ENCODE assay signal across 28 cellular contexts in the genomic region with DNA sequence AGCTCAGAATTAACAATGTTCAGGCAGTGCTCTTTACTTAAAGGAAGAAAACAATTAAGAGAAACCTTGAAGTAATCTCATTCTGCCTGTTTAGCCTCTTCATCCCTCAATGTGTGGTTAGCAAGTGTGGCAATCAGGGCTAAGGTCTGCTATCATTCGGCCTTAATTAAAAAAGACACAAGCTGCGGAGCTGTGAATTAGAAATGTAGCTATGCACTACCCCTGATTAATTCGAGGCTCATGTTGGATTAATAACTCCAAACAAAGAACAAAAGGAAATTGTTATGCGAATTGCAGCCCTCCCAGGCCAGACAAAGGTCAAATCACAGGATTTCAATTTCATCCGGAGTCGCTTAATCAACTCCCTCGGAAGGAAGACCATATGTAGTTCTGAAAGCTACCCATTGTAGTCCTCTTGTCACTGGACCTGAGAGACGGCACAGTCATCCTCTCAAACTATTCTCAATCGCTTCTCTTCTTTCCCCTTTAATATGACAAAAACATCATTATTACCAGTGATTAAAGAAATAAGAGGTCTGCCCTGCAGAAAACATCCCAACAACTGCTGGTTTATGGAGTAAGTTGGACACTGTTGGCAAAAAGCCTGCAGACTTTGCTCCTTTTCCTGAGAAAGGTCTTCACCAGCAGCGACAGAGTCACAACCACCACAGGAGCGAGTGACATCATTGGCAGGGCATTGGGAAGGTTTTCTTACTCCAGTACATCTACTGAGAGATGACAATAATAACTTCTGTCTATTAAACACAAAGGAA.
DNase-seq lines count a peak whose midpoint lies in the region; ATAC-seq, FAIRE-seq and TF ChIP-seq lines count a peak whose summit lies in the region.
"Had no signal": no experiment of that assay in that cellular context is flagged by ENCODE, and none has a peak within 500 bp of the region (broad histone marks: within the 10 kb centered on the region; RNA-seq: fewer than 3 reads in every experiment).

No MANE protein-coding gene starts in this region.

- H3K4me1 Mint-ChIP-seq in progenitor cell of endocrine pancreas (ENCODE audit: low read depth): peaks cover 7% of the 10 kb centered on the region

- no peaks in the 10 kb centered on the region for H3K4me1 ChIP-seq in A549
- H3K4me1 ChIP-seq in right lobe of liver: peaks cover 0 to 25% (median 3%) of the 10 kb centered on the region in 4 donors
- no peaks in the 10 kb centered on the region for H3K4me1 ChIP-seq in hepatocyte (ENCODE audit: insufficient read depth)
- H3K4me1 ChIP-seq in SK-N-SH (ENCODE audit: control insufficient read depth in 1 of 2, insufficient read depth in 2 of 2, low read depth in 1 of 2, low read length in 1 of 2): no peaks in the 10 kb centered on the region

- ATAC-seq in A549 (no peak), right lobe of liver (peak; percentile 77 to 81 (median 78)), GM21786 (IDR thresholded peaks at IDR 0.05; ENCODE audit: unreplicated experiment) (no peak)
- ATAC-seq: K562, PC-3, Right ventricle myocardium inferior had no signal

- peak; percentile 28 for FAIRE-seq in A549 (lab: Jason Lieb, UNC)
- FAIRE-seq: GM18507, K562 had no signal

- POLR2A ChIA-PET in A549 (lab: Yijun Ruan, JAX) (no interaction called here), SK-N-SH (lab: Yijun Ruan, JAX) (no interaction called here)

- H3K27me3 ChIP-seq in right lobe of liver (no peaks in the 10 kb centered on the region), hepatocyte (no peaks in the 10 kb centered on the region), SK-N-SH (ENCODE audit: insufficient read depth) (no peaks in the 10 kb centered on the region)
- H3K27me3 ChIP-seq: BLaER1, SJCRH30 had no signal

- DNase-seq in A549 (ENCODE audit: low read depth in 1 of 2, low spot score in 1 of 2): no peak
- peak; percentile 56 for DNase-seq in dermis blood vessel endothelial cell
- DNase-seq in right lobe of liver: peak in 2 of 3 donors; percentile 29 to 66
- DNase-seq in progenitor cell of endocrine pancreas (ENCODE audit: low spot score, unreplicated experiment): no peak
- no peak for DNase-seq in kidney glomerular epithelial cell (lab: John Stamatoyannopoulos, UW)
- DNase-seq in hepatocyte (ENCODE audit: low spot score): no peak
- DNase-seq in SK-N-SH: no peak
- DNase-seq: 8988T; CD4-positive, alpha-beta T cell; COR-L47; DMS53; GM23248; H7; MV-4-11; NCI-H1105; NCI-H1436 treated with DMSO at 0.1 percent for 48 hours; NCI-H1930; NCI-H446 treated with DMSO at 0.1 percent for 48 hours; NCI-H526; NCI-H82; NK-92 treated with Interleukin-12 subunit alpha and Interleukin-12 subunit beta, amount 100 ng/mL, for 24 hours; PC-3; SJCRH30 had no signal

- H3K27ac Mint-ChIP-seq in progenitor cell of endocrine pancreas: peak overlapping the region; percentile 22
- H3K27ac Mint-ChIP-seq: CD4-positive, alpha-beta T cell had no signal

- no peaks in the 10 kb centered on the region for H3F3A ChIP-seq in SK-N-SH (replicated peaks; ENCODE audit: insufficient read depth)

- H3K36me3 ChIP-seq in right lobe of liver: no peaks in the 10 kb centered on the region
- H3K36me3 ChIP-seq in hepatocyte (replicated peaks; ENCODE audit: insufficient read depth, low read depth): no peaks in the 10 kb centered on the region
- H3K36me3 ChIP-seq in SK-N-SH (replicated peaks in 1 of 2; ENCODE audit: control insufficient read depth in 1 of 2, insufficient read depth in 2 of 2, low read length in 1 of 2): no peaks in the 10 kb centered on the region
- H3K36me3 ChIP-seq: BLaER1, SJCRH30 had no signal

- H3K36me3 Mint-ChIP-seq in progenitor cell of endocrine pancreas (ENCODE audit: insufficient read depth): no peaks in the 10 kb centered on the region

- no peaks in the 10 kb centered on the region for H3K79me2 ChIP-seq in hepatocyte
- H3K79me2 ChIP-seq in SK-N-SH (ENCODE audit: insufficient read depth): no peaks in the 10 kb centered on the region

- TF ChIP-seq CTCF in A549 (IDR thresholded peaks at IDR 0.05): no peak
- TF ChIP-seq CTCF in right lobe of liver (IDR thresholded peaks at IDR 0.05): no peak
- no peak for TF ChIP-seq CTCF in progenitor cell of endocrine pancreas (IDR thresholded peaks at IDR 0.05; ENCODE audit: unreplicated experiment)
- TF ChIP-seq CTCF in hepatocyte (IDR thresholded peaks at IDR 0.05; ENCODE audit: poor library complexity): no peak
- TF ChIP-seq CTCF in SK-N-SH (IDR thresholded peaks at IDR 0.05): no peak

- CTCF ChIA-PET in A549 (lab: Yijun Ruan, JAX) (no interaction called here), SK-N-SH (lab: Yijun Ruan, JAX) (no interaction called here)

- no peak for TF ChIP-seq EP300 in A549 (IDR thresholded peaks at IDR 0.05)
- TF ChIP-seq EP300 in SK-N-SH (IDR thresholded peaks at IDR 0.05; ENCODE audit: borderline replicate concordance in 1 of 2, low read depth in 1 of 2, low read length in 1 of 2): no peak

- H3K27ac ChIP-seq in A549 (no peak overlapping the region), right lobe of liver (peak overlapping the region in 1 of 3 donors; percentile 17), hepatocyte (no peak overlapping the region), SK-N-SH (ENCODE audit: low read depth in 2 of 2, low read length in 1 of 2) (no peak overlapping the region)
- H3K27ac ChIP-seq: BLaER1, GM23248, SJCRH30 had no signal

- H3K4me3 ChIP-seq in A549 (no peak overlapping the region), right lobe of liver (no peak overlapping the region), hepatocyte (no peak overlapping the region), SK-N-SH (ENCODE audit: low read depth in 2 of 2, low read length in 1 of 2) (no peak overlapping the region)
- H3K4me3 ChIP-seq: BLaER1, GM23248, K562, SJCRH30 had no signal

- H3K9me3 ChIP-seq in A549 (no peaks in the 10 kb centered on the region), right lobe of liver (no peaks in the 10 kb centered on the region), hepatocyte (ENCODE audit: low read depth) (no peaks in the 10 kb centered on the region), SK-N-SH (no peaks in the 10 kb centered on the region)
- H3K9me3 ChIP-seq: BLaER1, SJCRH30 had no signal

- no peak for TF ChIP-seq RAD21 in A549 (conservative IDR thresholded peaks at IDR 0.05 in 1 of 2, IDR thresholded peaks at IDR 0.05 in 1 of 2)
- TF ChIP-seq RAD21 in SK-N-SH (IDR thresholded peaks at IDR 0.05; ENCODE audit: low read length): no peak

- TF ChIP-seq POLR2A in A549 (IDR thresholded peaks at IDR 0.05; ENCODE audit: low read length) (no peak), right lobe of liver (IDR thresholded peaks at IDR 0.05) (no peak)

- H2AFZ ChIP-seq in hepatocyte (no peak overlapping the region), SK-N-SH (ENCODE audit: low read depth) (no peak overlapping the region)
- H2AFZ ChIP-seq: GM23248 had no signal

- peaks cover 16% of the 10 kb centered on the region for H3K9me3 Mint-ChIP-seq in progenitor cell of endocrine pancreas (ENCODE audit: low read depth)

- no peaks in the 10 kb centered on the region for H3K27me3 Mint-ChIP-seq in progenitor cell of endocrine pancreas
- H3K27me3 Mint-ChIP-seq: CD4-positive, alpha-beta T cell had no signal

- no peak overlapping the region for H3K9ac ChIP-seq in SK-N-SH
- H3K9ac ChIP-seq: BLaER1, GM23248 had no signal

- H4K20me1 ChIP-seq in hepatocyte (ENCODE audit: insufficient read depth, poor library complexity, severe bottlenecking) (no peaks in the 10 kb centered on the region), SK-N-SH (ENCODE audit: insufficient read depth) (no peaks in the 10 kb centered on the region)
- H4K20me1 ChIP-seq: BLaER1 had no signal

- H3K4me2 ChIP-seq in A549 (no peak overlapping the region), hepatocyte (no peak overlapping the region), SK-N-SH (no peak overlapping the region)
- H3K4me2 ChIP-seq: BLaER1 had no signal

- intact Hi-C loops in right lobe of liver (cut with DNase I): no loop called here

- H3K9me2 ChIP-seq in hepatocyte (replicated peaks; ENCODE audit: insufficient read depth): no peaks in the 10 kb centered on the region
- no peaks in the 10 kb centered on the region for H3K9me2 ChIP-seq in SK-N-SH

- H3K4me3 Mint-ChIP-seq in progenitor cell of endocrine pancreas (ENCODE audit: low read depth): no peak overlapping the region
- H3K4me3 Mint-ChIP-seq: CD4-positive, alpha-beta T cell had no signal

- WGBS in A549 (ENCODE audit: missing lambda C conversion rate): 28% methylated on average over 11 of the region's 11 CpGs
- 52% methylated on average over 11 of the region's 11 CpGs for WGBS in right lobe of liver (ENCODE audit: insufficient coverage, low coverage, low lambda C conversion rate, missing lambda C conversion rate)
- WGBS in hepatocyte (ENCODE audit: low lambda C conversion rate, missing lambda C conversion rate): 89% methylated on average over 11 of the region's 11 CpGs
- 66% methylated on average over 11 of the region's 11 CpGs for WGBS in SK-N-SH (ENCODE audit: low lambda C conversion rate)

TF ChIP-seq in A549, 52 proteins besides CTCF, POLR2A, EP300 and RAD21:
- TF ChIP-seq ZFP36 (IDR thresholded peaks at IDR 0.05; ENCODE audit: borderline replicate concordance, partially characterized antibody) (no peak), JUN (IDR thresholded peaks at IDR 0.05) (no peak), EHMT2 (IDR thresholded peaks at IDR 0.05; ENCODE audit: low read depth) (no peak), CBX2 (IDR thresholded peaks at IDR 0.05; ENCODE audit: borderline replicate concordance, low read depth) (no peak), MAFK (IDR thresholded peaks at IDR 0.05; ENCODE audit: partially characterized antibody) (no peak), CHD2 (IDR thresholded peaks at IDR 0.05; ENCODE audit: low read length, partially characterized antibody) (no peak), HEYL (CRISPR knock-in tag; IDR thresholded peaks at IDR 0.05) (no peak), RNF2 (IDR thresholded peaks at IDR 0.05; ENCODE audit: borderline replicate concordance, low read depth) (no peak)

TF ChIP-seq in SK-N-SH, 30 proteins besides CTCF, POLR2A, EP300 and RAD21:
- TF ChIP-seq SIN3A (IDR thresholded peaks at IDR 0.05; ENCODE audit: borderline replicate concordance, low read depth, low read length): no peak
- no peak for TF ChIP-seq MEF2A (IDR thresholded peaks at IDR 0.05; ENCODE audit: borderline replicate concordance, low read depth)

Comparison
In these comparisons a context has a peak if more than half of its experiments do, and no peak if none do; other contexts are left out.
1. ATAC-seq: peak in right lobe of liver (4 of 4); none in A549 (0 of 2) and GM21786 (single experiment).
2. DNase-seq: peak in dermis blood vessel endothelial cell (single experiment) and right lobe of liver (2 of 3); none in A549 (0 of 2), progenitor cell of endocrine pancreas (single experiment), kidney glomerular epithelial cell (single experiment), hepatocyte (single experiment) and SK-N-SH (single experiment).